Comparison of ENCODE assay signal across 22 cellular contexts in genomic region chr16:72372082-72372615, GRCh38.
DNase-seq lines count a peak whose midpoint lies in the region; ATAC-seq, FAIRE-seq and TF ChIP-seq lines count a peak whose summit lies in the region.
"Had no signal": no experiment of that assay in that cellular context is flagged by ENCODE, and none has a peak within 500 bp of the region (broad histone marks: within the 10 kb centered on the region; RNA-seq: fewer than 3 reads in every experiment).

No MANE protein-coding gene starts in this region.

- H3K9me1 ChIP-seq in endothelial cell of umbilical vein (replicated peaks; ENCODE audit: control insufficient read depth, extremely low read depth, insufficient read depth, low read length) = no peaks in the 10 kb centered on the region

- peak overlapping the region; percentile 43; the same call in 1 of the 2 replicates for H3K9ac ChIP-seq in HUES48 (ENCODE audit: low read depth, low read length)
- H3K9ac ChIP-seq in endothelial cell of umbilical vein (replicated peaks; ENCODE audit: extremely low read depth, insufficient read depth, low read length) = no peak overlapping the region
- no peak overlapping the region for H3K9ac ChIP-seq in mucosa of stomach (ENCODE audit: low read length)

- no peaks in the 10 kb centered on the region for H3K27me3 ChIP-seq in HUES48 (ENCODE audit: control insufficient read depth, insufficient read depth, low read length)
- no peaks in the 10 kb centered on the region for H3K27me3 ChIP-seq in endothelial cell of umbilical vein (ENCODE audit: control insufficient read depth in 2 of 2, insufficient read depth in 2 of 2, low read length in 2 of 2)
- no peaks in the 10 kb centered on the region for H3K27me3 ChIP-seq in mucosa of stomach (ENCODE audit: control insufficient read depth, insufficient read depth, low read length)
- H3K27me3 ChIP-seq: body of pancreas, colonic mucosa, tibial artery had no signal

- intact Hi-C loops in endothelial cell of umbilical vein (cut with micrococcal nuclease) = loop anchor here (10.0 kb wide), 1 partner anchor 393 kb away; no protein-coding TSS in a partner anchor

- H4K20me1 ChIP-seq in endothelial cell of umbilical vein (replicated peaks; ENCODE audit: control insufficient read depth, extremely low read depth, insufficient read depth, low read length) = no peaks in the 10 kb centered on the region

- BruUV-seq in endothelial cell of umbilical vein (replicated peaks; lab: Mats Ljungman, UMichigan) = no TSS peak

- no peaks in the 10 kb centered on the region for H3K79me2 ChIP-seq in endothelial cell of umbilical vein (ENCODE audit: control insufficient read depth, insufficient read depth, low read length)

- ATAC-seq in HG02970 (IDR thresholded peaks at IDR 0.05; ENCODE audit: low FRiP score, unreplicated experiment) = no peak
- ATAC-seq: body of pancreas; naive thymus-derived CD4-positive, alpha-beta T cell; T-cell had no signal

- H3K9me3 ChIP-seq in HUES48 (ENCODE audit: control insufficient read depth, insufficient read depth, low read length) (no peaks in the 10 kb centered on the region), endothelial cell of umbilical vein (replicated peaks; ENCODE audit: control insufficient read depth, insufficient read depth, low read length) (no peaks in the 10 kb centered on the region), mucosa of stomach (ENCODE audit: control insufficient read depth, low read length) (no peaks in the 10 kb centered on the region)
- H3K9me3 ChIP-seq: body of pancreas, colonic mucosa, tibial artery had no signal

- no peak for FAIRE-seq in endothelial cell of umbilical vein (lab: Jason Lieb, UNC)
- FAIRE-seq: islet of Langerhans, small intestine had no signal

- POLR2A ChIA-PET in endothelial cell of umbilical vein (lab: Charles Lee) = no interaction called here

- TF ChIP-seq POLR2A in endothelial cell of umbilical vein (IDR thresholded peaks at IDR 0.05; ENCODE audit: low read depth, low read length) = no peak

- H3K4me3 ChIP-seq in HUES48 (ENCODE audit: low read depth, low read length) (no peak overlapping the region), endothelial cell of umbilical vein (replicated peaks in 1 of 3; ENCODE audit: insufficient read depth in 1 of 3, low read depth in 1 of 3, low read length in 3 of 3) (no peak overlapping the region), mucosa of stomach (ENCODE audit: low read length) (peak overlapping the region; percentile 9), coronary artery (no peak overlapping the region)
- H3K4me3 ChIP-seq: body of pancreas, colonic mucosa, tibial artery had no signal

- peak overlapping the region; percentile 86 for H3K27ac ChIP-seq in HUES48 (ENCODE audit: low read depth, low read length)
- peak overlapping the region; percentile 71 for H3K27ac ChIP-seq in endothelial cell of umbilical vein (ENCODE audit: insufficient read depth, low read depth, low read length)
- H3K27ac ChIP-seq in coronary artery = no peak overlapping the region
- H3K27ac ChIP-seq: body of pancreas, colonic mucosa, tibial artery had no signal

- dilution Hi-C loops in endothelial cell of umbilical vein (cut with MboI; ENCODE audit: extremely low pct_ligation_motif_present, low sequenced_read_pairs) = no loop called here

- CTCF ChIA-PET in endothelial cell of umbilical vein (lab: Charles Lee) = interaction anchor here (0.9 to 3.3 kb wide), 6 partner anchors 28 to 247 kb away, joined by 3 to 25 read pairs (median 4); no protein-coding TSS in a partner anchor

- DNase-seq in endothelial cell of umbilical vein (ENCODE audit: low read depth, low spot score) = no peak
- DNase-seq in AG20443 (ENCODE audit: low spot score) = no peak
- no peak for DNase-seq in coronary artery (ENCODE audit: low spot score)
- no peak for DNase-seq in activated CD4-positive, alpha-beta T cell treated with anti-CD3 and anti-CD28 coated beads, Interleukin-2, amount 50 U/mL, for 1 hour
- DNase-seq: activated CD4-positive, alpha-beta T cell treated with anti-CD3 and anti-CD28 coated beads, Interleukin-2, amount 10 ng/mL, durations not matched to agents 24 days and 14 days; activated CD8-positive, alpha-beta memory T cell treated with anti-CD3 and anti-CD28 coated beads, Interleukin-2, amount 50 U/mL, for 4 hours; activated naive CD8-positive, alpha-beta T cell treated with anti-CD3 and anti-CD28 coated beads for 36 hours; body of pancreas; colonic mucosa; COR-L47; Karpas-422; naive thymus-derived CD4-positive, alpha-beta T cell; NCI-H1694 treated with DMSO at 0.1 percent for 48 hours; SHP77; small intestine; stimulated activated CD4-positive, alpha-beta T cell treated with anti-CD3 and anti-CD28 coated beads, Interleukin-2, amount 100 ng/mL, for 48 hours; T-cell; tibial artery had no signal

- TF ChIP-seq CTCF in endothelial cell of umbilical vein (IDR thresholded peaks at IDR 0.05; ENCODE audit: extremely low read depth in 1 of 2, insufficient read depth in 1 of 2, low read depth in 1 of 2, low read length in 2 of 2) (no peak), coronary artery (IDR thresholded peaks at IDR 0.05) (no peak)

- H3K4me2 ChIP-seq in endothelial cell of umbilical vein (ENCODE audit: insufficient read depth, low read length) = no peak overlapping the region

- H3K4me1 ChIP-seq in HUES48 (ENCODE audit: control insufficient read depth, insufficient read depth, low read length) = peaks cover 38% of the 10 kb centered on the region
- H3K4me1 ChIP-seq in endothelial cell of umbilical vein (ENCODE audit: control insufficient read depth, extremely low read depth, insufficient read depth, low read length) = peaks cover 21% of the 10 kb centered on the region
- peaks cover 21% of the 10 kb centered on the region for H3K4me1 ChIP-seq in mucosa of stomach (ENCODE audit: control insufficient read depth, insufficient read depth, low read length)
- H3K4me1 ChIP-seq: body of pancreas, colonic mucosa, tibial artery had no signal

- no peaks in the 10 kb centered on the region for H3K36me3 ChIP-seq in HUES48 (ENCODE audit: control insufficient read depth, insufficient read depth, low read length)
- no peaks in the 10 kb centered on the region for H3K36me3 ChIP-seq in endothelial cell of umbilical vein (ENCODE audit: control insufficient read depth in 2 of 2, extremely low read depth in 1 of 2, insufficient read depth in 2 of 2, low read length in 2 of 2)
- no peaks in the 10 kb centered on the region for H3K36me3 ChIP-seq in mucosa of stomach (ENCODE audit: control insufficient read depth, insufficient read depth, low read length)
- H3K36me3 ChIP-seq: colonic mucosa, tibial artery had no signal

- H2AFZ ChIP-seq in endothelial cell of umbilical vein (ENCODE audit: low read depth, low read length) = peak overlapping the region; percentile 49

TF ChIP-seq in endothelial cell of umbilical vein, 7 proteins besides CTCF, POLR2A, EP300 and RAD21:
- no peak for TF ChIP-seq EZH2 (IDR thresholded peaks at IDR 0.05; ENCODE audit: borderline replicate concordance, low read depth, low read length, severe bottlenecking)
- TF ChIP-seq POLR2AphosphoS5 (IDR thresholded peaks at IDR 0.05; ENCODE audit: insufficient read depth, low read depth, low read length) = no peak
- TF ChIP-seq JUN (IDR thresholded peaks at IDR 0.05; ENCODE audit: borderline replicate concordance, insufficient read depth, insufficient read length, low read depth) = no peak
- no peak for TF ChIP-seq MYC (IDR thresholded peaks at IDR 0.05; ENCODE audit: low read depth, low read length)
- no peak for TF ChIP-seq MAX (IDR thresholded peaks at IDR 0.05; ENCODE audit: insufficient read depth, insufficient read length)
- no peak for TF ChIP-seq GATA2 (IDR thresholded peaks at IDR 0.05; ENCODE audit: insufficient read depth, insufficient read length, low read depth, low read length)
- TF ChIP-seq FOS (IDR thresholded peaks at IDR 0.05; ENCODE audit: borderline replicate concordance, insufficient read depth, low read length) = no peak

Comparison
In these comparisons a context has a peak if more than half of its experiments do, and no peak if none do; other contexts are left out.
1. H3K27ac ChIP-seq: peak in HUES48 (single experiment) and endothelial cell of umbilical vein (single experiment); none in coronary artery (0 of 2).